In the genomic region with DNA sequence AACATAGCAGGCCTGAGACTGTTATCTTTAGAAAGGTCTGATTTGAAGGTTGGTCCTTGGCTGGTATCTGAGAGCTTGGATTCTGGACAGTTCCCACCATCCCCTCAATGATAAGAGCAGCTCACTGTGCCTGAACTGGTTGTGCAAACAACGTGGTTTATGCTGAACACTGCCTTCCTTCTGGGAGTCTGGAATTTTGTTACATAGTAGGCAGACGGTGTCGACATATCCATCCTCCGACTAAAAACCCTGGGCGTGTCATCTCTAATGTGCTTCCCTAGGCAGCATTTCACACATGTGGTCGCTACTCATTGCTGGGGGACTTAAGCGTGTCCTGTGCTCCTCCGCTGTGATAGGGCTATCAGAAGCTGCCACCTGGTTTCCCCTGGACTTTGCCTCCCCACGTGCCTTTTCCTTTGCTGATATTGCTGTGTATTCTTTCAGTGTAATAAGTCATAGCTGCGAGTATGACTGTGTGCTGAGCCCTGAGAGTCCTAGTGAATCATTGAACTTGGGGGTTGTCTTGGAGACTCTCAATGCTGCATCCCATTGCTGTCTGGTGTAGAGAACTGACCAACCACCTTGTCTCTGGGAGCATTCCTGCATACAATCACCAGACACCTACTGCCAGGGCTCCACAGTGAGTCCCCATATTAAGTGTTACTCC, we compare ENCODE assay signal across 9 cellular contexts.
A peak's percentile ranks its signal among the peaks of the same experiment; 100 is the strongest.
DNase-seq lines count a peak whose midpoint lies in the region; ATAC-seq, FAIRE-seq and TF ChIP-seq lines count a peak whose summit lies in the region.
"Had no signal": no experiment of that assay in that cellular context is flagged by ENCODE, and none has a peak within 500 bp of the region (broad histone marks: within the 10 kb centered on the region; RNA-seq: fewer than 3 reads in every experiment).

No MANE protein-coding gene starts in this region.

- no peaks in the 10 kb centered on the region for H3K9me3 ChIP-seq in BLaER1
- H3K9me3 ChIP-seq in mammary epithelial cell (replicated peaks; ENCODE audit: insufficient read depth, low read length), result no peaks in the 10 kb centered on the region

- H2AK5ac ChIP-seq in mesendoderm (ENCODE audit: low read length), result no peak overlapping the region

- no peak overlapping the region for H3K4me3 Mint-ChIP-seq in activated T-helper 1 cell treated with anti-CD3 and anti-CD28 coated beads, Interleukin-12 subunit alpha, Interleukin-12 subunit beta, Interleukin-2, Interleukin-4 antibody, amounts not matched to agents 30 ng/mL and 10 ng/mL and 1 ng/mL, durations not matched to agents 14 hours and 24 hours and 36 hours
- H3K4me3 Mint-ChIP-seq in immature natural killer cell, result no peak overlapping the region

- H3K36me3 Mint-ChIP-seq in activated T-helper 1 cell treated with anti-CD3 and anti-CD28 coated beads, Interleukin-12 subunit alpha, Interleukin-12 subunit beta, Interleukin-2, Interleukin-4 antibody, amounts not matched to agents 30 ng/mL and 10 ng/mL and 1 ng/mL, durations not matched to agents 14 hours and 24 hours and 36 hours (ENCODE audit: low read depth), result no peaks in the 10 kb centered on the region
- H3K36me3 Mint-ChIP-seq in immature natural killer cell, result no peaks in the 10 kb centered on the region

- H3K23ac ChIP-seq in mesendoderm (ENCODE audit: low read length), result no peak overlapping the region

- no TSS peak for BruUV-seq in mammary epithelial cell (replicated peaks; lab: Mats Ljungman, UMichigan)

- H3K4me1 Mint-ChIP-seq in activated T-helper 1 cell treated with anti-CD3 and anti-CD28 coated beads, Interleukin-12 subunit alpha, Interleukin-12 subunit beta, Interleukin-2, Interleukin-4 antibody, amounts not matched to agents 30 ng/mL and 10 ng/mL and 1 ng/mL, durations not matched to agents 14 hours and 24 hours and 36 hours (ENCODE audit: low read depth), result no peaks in the 10 kb centered on the region
- no peaks in the 10 kb centered on the region for H3K4me1 Mint-ChIP-seq in immature natural killer cell

- peaks cover 58% of the 10 kb centered on the region for H3K4me1 ChIP-seq in BLaER1
- peaks cover 8% of the 10 kb centered on the region for H3K4me1 ChIP-seq in mammary epithelial cell (ENCODE audit: insufficient read depth, low read length)
- H3K4me1 ChIP-seq in mesendoderm (ENCODE audit: control insufficient read depth, low read depth, low read length), result peaks cover 9% of the 10 kb centered on the region

- CTCF ChIA-PET in mammary epithelial cell (lab: Charles Lee; ENCODE audit: low non-redundant PET), result no interaction called here

- no peak for TF ChIP-seq CTCF in mammary epithelial cell (conservative IDR thresholded peaks at IDR 0.05 in 1 of 2, IDR thresholded peaks at IDR 0.05 in 1 of 2; ENCODE audit: extremely low read depth in 1 of 2, insufficient read depth in 1 of 2, low read depth in 1 of 2, low read length in 2 of 2)

- H3K27ac ChIP-seq in BLaER1 (peak overlapping the region; percentile 7; the same call in 1 of the 2 replicates), mammary epithelial cell (ENCODE audit: insufficient read depth, low read depth, low read length) (no peak overlapping the region), mesendoderm (ENCODE audit: low read depth, low read length) (peak overlapping the region; percentile 10)

- intact Hi-C loops in mammary epithelial cell (cut with micrococcal nuclease), result no loop called here
- intact Hi-C loops in activated T-helper 1 cell treated with anti-CD3 and anti-CD28 coated beads, Interleukin-12 subunit alpha, Interleukin-12 subunit beta, Interleukin-2, Interleukin-4 antibody, amounts not matched to agents 30 ng/mL and 10 ng/mL and 1 ng/mL, durations not matched to agents 14 hours and 24 hours and 36 hours (cut with micrococcal nuclease), result no loop called here

- dilution Hi-C loops in mammary epithelial cell (cut with HindIII; ENCODE audit: low sequenced_read_pairs), result no loop called here

- H3K79me2 ChIP-seq in mammary epithelial cell (ENCODE audit: insufficient read depth, low read length) (no peaks in the 10 kb centered on the region), mesendoderm (ENCODE audit: control insufficient read depth, insufficient read depth, low read length) (no peaks in the 10 kb centered on the region)

- H2BK120ac ChIP-seq in mesendoderm (ENCODE audit: low read depth, low read length), result no peak overlapping the region

- H3K9ac ChIP-seq in BLaER1 (no peak overlapping the region; the same call in 1 of the 2 replicates), mammary epithelial cell (ENCODE audit: insufficient read depth, low read length) (no peak overlapping the region), mesendoderm (ENCODE audit: low read length) (no peak overlapping the region)

- ATAC-seq in GM21360 (IDR thresholded peaks at IDR 0.05; ENCODE audit: unreplicated experiment), result no peak

- H4K20me1 ChIP-seq in BLaER1 (no peaks in the 10 kb centered on the region), mammary epithelial cell (ENCODE audit: insufficient read depth, low read length) (no peaks in the 10 kb centered on the region)

- H3K56ac ChIP-seq in mesendoderm (ENCODE audit: low read length), result peak overlapping the region; percentile 6

- no peak overlapping the region for H3K27ac Mint-ChIP-seq in activated T-helper 1 cell treated with anti-CD3 and anti-CD28 coated beads, Interleukin-12 subunit alpha, Interleukin-12 subunit beta, Interleukin-2, Interleukin-4 antibody, amounts not matched to agents 30 ng/mL and 10 ng/mL and 1 ng/mL, durations not matched to agents 14 hours and 24 hours and 36 hours
- H3K27ac Mint-ChIP-seq in immature natural killer cell, result no peak overlapping the region

- DNase-seq in HTR-8/SVneo (ENCODE audit: insufficient read length, low spot score) (peak; percentile 51), mammary epithelial cell (peak; percentile 75), mesendoderm (peak; percentile 97), NCI-H146 treated with DMSO at 0.1 percent for 48 hours (lab: John Stamatoyannopoulos, UW; ENCODE audit: unreplicated experiment) (no peak), immature natural killer cell (no peak)
- no peak for DNase-seq in activated T-helper 1 cell treated with anti-CD3 and anti-CD28 coated beads, Interleukin-12 subunit alpha, Interleukin-12 subunit beta, Interleukin-2, Interleukin-4 antibody, amounts not matched to agents 30 ng/mL and 10 ng/mL and 1 ng/mL, durations not matched to agents 14 hours and 24 hours and 36 hours (ENCODE audit: low spot score)
- DNase-seq: NCI-H510A treated with DMSO at 0.1 percent for 48 hours had no signal

- peak overlapping the region; percentile 6 for H2AFZ ChIP-seq in mammary epithelial cell (ENCODE audit: low read depth, low read length)

- H4K5ac ChIP-seq in mesendoderm (ENCODE audit: low read length), result no peak overlapping the region

- in situ Hi-C loops in mammary epithelial cell (cut with MboI; ENCODE audit: low sequenced_read_pairs in 2 of 2), result no loop called here

- H2BK5ac ChIP-seq in mesendoderm (ENCODE audit: low read length), result no peak overlapping the region

- no peak overlapping the region for H2BK15ac ChIP-seq in mesendoderm (replicated peaks; ENCODE audit: low read depth)

- WGBS in mammary epithelial cell (ENCODE audit: low coverage, missing lambda C conversion rate), result 67% methylated on average over 10 of the region's 10 CpGs
- no CpG with 5 or more reads among the region's 10 CpGs for WGBS in mesendoderm (ENCODE audit: extremely low coverage, insufficient coverage, low lambda C conversion rate)

- H4K8ac ChIP-seq in mesendoderm (ENCODE audit: low read depth, low read length), result no peak overlapping the region

- H3K36me3 ChIP-seq in BLaER1, result no peaks in the 10 kb centered on the region
- no peaks in the 10 kb centered on the region for H3K36me3 ChIP-seq in mammary epithelial cell (ENCODE audit: insufficient read depth, low read length)
- H3K36me3 ChIP-seq in mesendoderm (ENCODE audit: control insufficient read depth, insufficient read depth, low read length), result no peaks in the 10 kb centered on the region

- no peaks in the 10 kb centered on the region for H3K9me3 Mint-ChIP-seq in activated T-helper 1 cell treated with anti-CD3 and anti-CD28 coated beads, Interleukin-12 subunit alpha, Interleukin-12 subunit beta, Interleukin-2, Interleukin-4 antibody, amounts not matched to agents 30 ng/mL and 10 ng/mL and 1 ng/mL, durations not matched to agents 14 hours and 24 hours and 36 hours
- H3K9me3 Mint-ChIP-seq in immature natural killer cell, result no peaks in the 10 kb centered on the region

- H3K27me3 ChIP-seq in BLaER1 (no peaks in the 10 kb centered on the region), mammary epithelial cell (ENCODE audit: insufficient read depth, low read length) (no peaks in the 10 kb centered on the region), mesendoderm (ENCODE audit: insufficient read depth, low read length, poor library complexity) (no peaks in the 10 kb centered on the region)

- H3K18ac ChIP-seq in mesendoderm (ENCODE audit: low read length), result peak overlapping the region; percentile 12

- peak; percentile 9 for FAIRE-seq in HTR-8/SVneo (lab: Jason Lieb, UNC)

- H3K4me3 ChIP-seq in BLaER1 (no peak overlapping the region), mammary epithelial cell (replicated peaks in 1 of 3; ENCODE audit: insufficient read depth in 1 of 3, low read depth in 2 of 3, low read length in 3 of 3) (no peak overlapping the region), mesendoderm (ENCODE audit: low read length) (no peak overlapping the region)

- H3K27me3 Mint-ChIP-seq in activated T-helper 1 cell treated with anti-CD3 and anti-CD28 coated beads, Interleukin-12 subunit alpha, Interleukin-12 subunit beta, Interleukin-2, Interleukin-4 antibody, amounts not matched to agents 30 ng/mL and 10 ng/mL and 1 ng/mL, durations not matched to agents 14 hours and 24 hours and 36 hours (ENCODE audit: insufficient read depth), result peaks cover 5% of the 10 kb centered on the region
- peaks cover 0 to 2% (median 0%) of the 10 kb centered on the region in 3 donors for H3K27me3 Mint-ChIP-seq in immature natural killer cell (ENCODE audit: low read depth in 3 of 3)

- H3K4me2 ChIP-seq in BLaER1, result peak overlapping the region; percentile 62
- no peak overlapping the region for H3K4me2 ChIP-seq in mammary epithelial cell (ENCODE audit: insufficient read depth, low read depth, low read length)
- H3K4me2 ChIP-seq in mesendoderm (ENCODE audit: low read length), result no peak overlapping the region

- no peaks in the 10 kb centered on the region for H3K79me1 ChIP-seq in mesendoderm (ENCODE audit: low read length)

- no peak overlapping the region for H3K4ac ChIP-seq in mesendoderm (ENCODE audit: low read depth, low read length)

Comparison
In these comparisons a context has a peak if more than half of its experiments do, and no peak if none do; other contexts are left out.
1. DNase-seq: peak in HTR-8/SVneo (single experiment), mammary epithelial cell (single experiment) and mesendoderm (single experiment); none in activated T-helper 1 cell treated with anti-CD3 and anti-CD28 coated beads, Interleukin-12 subunit alpha, Interleukin-12 subunit beta, Interleukin-2, Interleukin-4 antibody, amounts not matched to agents 30 ng/mL and 10 ng/mL and 1 ng/mL, durations not matched to agents 14 hours and 24 hours and 36 hours (single experiment), NCI-H146 treated with DMSO at 0.1 percent for 48 hours (single experiment) and immature natural killer cell (0 of 3).